ENCODE assay signal across 1 cellular context in the genomic region with DNA sequence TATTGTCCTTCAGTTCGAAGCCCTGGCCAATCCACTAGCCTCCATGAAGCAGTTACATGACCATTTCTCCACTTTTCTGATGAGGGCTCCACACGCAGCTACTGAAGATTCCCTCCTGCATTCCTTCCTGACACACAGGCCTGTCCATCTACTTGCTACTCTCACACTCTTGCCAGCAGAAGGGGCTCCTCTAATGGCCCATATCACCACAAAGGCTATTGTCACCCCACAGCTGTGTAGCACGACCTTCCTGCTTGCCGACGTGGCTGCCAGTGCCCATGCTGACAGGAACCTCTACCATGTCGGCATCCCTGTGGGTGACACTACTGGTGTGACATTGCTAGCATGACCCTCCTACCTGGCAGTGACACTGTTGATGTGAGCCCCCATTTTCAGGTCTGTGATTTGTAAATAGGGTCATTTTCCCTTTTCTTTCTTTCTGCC.
TF ChIP-seq lines count a peak whose summit lies in the region.

No MANE protein-coding gene starts in this region.

TF ChIP-seq in K562, 482 proteins besides CTCF, POLR2A, EP300 and RAD21 (continued from another document):
- TF ChIP-seq RBM15 (IDR thresholded peaks at IDR 0.05; ENCODE audit: insufficient read depth, low read length): no peak
- TF ChIP-seq UBTF (IDR thresholded peaks at IDR 0.05; ENCODE audit: borderline replicate concordance in 1 of 2, low read depth in 2 of 2, low read length in 2 of 2): no peak
- no peak for TF ChIP-seq ARID4B (CRISPR knock-in tag; IDR thresholded peaks at IDR 0.05)
- peak; percentile 99 for TF ChIP-seq NCOA4 (IDR thresholded peaks at IDR 0.05; ENCODE audit: partially characterized antibody)
- TF ChIP-seq HDAC8 (tag; IDR thresholded peaks at IDR 0.05): no peak
- TF ChIP-seq, protein P1, sequence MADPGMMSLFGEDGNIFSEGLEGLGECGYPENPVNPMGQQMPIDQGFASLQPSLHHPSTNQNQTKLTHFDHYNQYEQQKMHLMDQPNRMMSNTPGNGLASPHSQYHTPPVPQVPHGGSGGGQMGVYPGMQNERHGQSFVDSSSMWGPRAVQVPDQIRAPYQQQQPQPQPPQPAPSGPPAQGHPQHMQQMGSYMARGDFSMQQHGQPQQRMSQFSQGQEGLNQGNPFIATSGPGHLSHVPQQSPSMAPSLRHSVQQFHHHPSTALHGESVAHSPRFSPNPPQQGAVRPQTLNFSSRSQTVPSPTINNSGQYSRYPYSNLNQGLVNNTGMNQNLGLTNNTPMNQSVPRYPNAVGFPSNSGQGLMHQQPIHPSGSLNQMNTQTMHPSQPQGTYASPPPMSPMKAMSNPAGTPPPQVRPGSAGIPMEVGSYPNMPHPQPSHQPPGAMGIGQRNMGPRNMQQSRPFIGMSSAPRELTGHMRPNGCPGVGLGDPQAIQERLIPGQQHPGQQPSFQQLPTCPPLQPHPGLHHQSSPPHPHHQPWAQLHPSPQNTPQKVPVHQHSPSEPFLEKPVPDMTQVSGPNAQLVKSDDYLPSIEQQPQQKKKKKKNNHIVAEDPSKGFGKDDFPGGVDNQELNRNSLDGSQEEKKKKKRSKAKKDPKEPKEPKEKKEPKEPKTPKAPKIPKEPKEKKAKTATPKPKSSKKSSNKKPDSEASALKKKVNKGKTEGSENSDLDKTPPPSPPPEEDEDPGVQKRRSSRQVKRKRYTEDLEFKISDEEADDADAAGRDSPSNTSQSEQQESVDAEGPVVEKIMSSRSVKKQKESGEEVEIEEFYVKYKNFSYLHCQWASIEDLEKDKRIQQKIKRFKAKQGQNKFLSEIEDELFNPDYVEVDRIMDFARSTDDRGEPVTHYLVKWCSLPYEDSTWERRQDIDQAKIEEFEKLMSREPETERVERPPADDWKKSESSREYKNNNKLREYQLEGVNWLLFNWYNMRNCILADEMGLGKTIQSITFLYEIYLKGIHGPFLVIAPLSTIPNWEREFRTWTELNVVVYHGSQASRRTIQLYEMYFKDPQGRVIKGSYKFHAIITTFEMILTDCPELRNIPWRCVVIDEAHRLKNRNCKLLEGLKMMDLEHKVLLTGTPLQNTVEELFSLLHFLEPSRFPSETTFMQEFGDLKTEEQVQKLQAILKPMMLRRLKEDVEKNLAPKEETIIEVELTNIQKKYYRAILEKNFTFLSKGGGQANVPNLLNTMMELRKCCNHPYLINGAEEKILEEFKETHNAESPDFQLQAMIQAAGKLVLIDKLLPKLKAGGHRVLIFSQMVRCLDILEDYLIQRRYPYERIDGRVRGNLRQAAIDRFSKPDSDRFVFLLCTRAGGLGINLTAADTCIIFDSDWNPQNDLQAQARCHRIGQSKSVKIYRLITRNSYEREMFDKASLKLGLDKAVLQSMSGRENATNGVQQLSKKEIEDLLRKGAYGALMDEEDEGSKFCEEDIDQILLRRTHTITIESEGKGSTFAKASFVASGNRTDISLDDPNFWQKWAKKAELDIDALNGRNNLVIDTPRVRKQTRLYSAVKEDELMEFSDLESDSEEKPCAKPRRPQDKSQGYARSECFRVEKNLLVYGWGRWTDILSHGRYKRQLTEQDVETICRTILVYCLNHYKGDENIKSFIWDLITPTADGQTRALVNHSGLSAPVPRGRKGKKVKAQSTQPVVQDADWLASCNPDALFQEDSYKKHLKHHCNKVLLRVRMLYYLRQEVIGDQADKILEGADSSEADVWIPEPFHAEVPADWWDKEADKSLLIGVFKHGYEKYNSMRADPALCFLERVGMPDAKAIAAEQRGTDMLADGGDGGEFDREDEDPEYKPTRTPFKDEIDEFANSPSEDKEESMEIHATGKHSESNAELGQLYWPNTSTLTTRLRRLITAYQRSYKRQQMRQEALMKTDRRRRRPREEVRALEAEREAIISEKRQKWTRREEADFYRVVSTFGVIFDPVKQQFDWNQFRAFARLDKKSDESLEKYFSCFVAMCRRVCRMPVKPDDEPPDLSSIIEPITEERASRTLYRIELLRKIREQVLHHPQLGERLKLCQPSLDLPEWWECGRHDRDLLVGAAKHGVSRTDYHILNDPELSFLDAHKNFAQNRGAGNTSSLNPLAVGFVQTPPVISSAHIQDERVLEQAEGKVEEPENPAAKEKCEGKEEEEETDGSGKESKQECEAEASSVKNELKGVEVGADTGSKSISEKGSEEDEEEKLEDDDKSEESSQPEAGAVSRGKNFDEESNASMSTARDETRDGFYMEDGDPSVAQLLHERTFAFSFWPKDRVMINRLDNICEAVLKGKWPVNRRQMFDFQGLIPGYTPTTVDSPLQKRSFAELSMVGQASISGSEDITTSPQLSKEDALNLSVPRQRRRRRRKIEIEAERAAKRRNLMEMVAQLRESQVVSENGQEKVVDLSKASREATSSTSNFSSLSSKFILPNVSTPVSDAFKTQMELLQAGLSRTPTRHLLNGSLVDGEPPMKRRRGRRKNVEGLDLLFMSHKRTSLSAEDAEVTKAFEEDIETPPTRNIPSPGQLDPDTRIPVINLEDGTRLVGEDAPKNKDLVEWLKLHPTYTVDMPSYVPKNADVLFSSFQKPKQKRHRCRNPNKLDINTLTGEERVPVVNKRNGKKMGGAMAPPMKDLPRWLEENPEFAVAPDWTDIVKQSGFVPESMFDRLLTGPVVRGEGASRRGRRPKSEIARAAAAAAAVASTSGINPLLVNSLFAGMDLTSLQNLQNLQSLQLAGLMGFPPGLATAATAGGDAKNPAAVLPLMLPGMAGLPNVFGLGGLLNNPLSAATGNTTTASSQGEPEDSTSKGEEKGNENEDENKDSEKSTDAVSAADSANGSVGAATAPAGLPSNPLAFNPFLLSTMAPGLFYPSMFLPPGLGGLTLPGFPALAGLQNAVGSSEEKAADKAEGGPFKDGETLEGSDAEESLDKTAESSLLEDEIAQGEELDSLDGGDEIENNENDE (IDR thresholded peaks at IDR 0.05; ENCODE audit: low read depth, low read length): peak; percentile 58
